11 cellular contexts compared by ENCODE assay signal in genomic region chr5:169763437-169764301, GRCh38.
DNase-seq lines count a peak whose midpoint lies in the region; ATAC-seq and TF ChIP-seq lines count a peak whose summit lies in the region.
"Had no signal": no experiment of that assay in that cellular context is flagged by ENCODE, and none has a peak within 500 bp of the region (broad histone marks: within the 10 kb centered on the region; RNA-seq: fewer than 3 reads in every experiment).

No MANE protein-coding gene starts in this region.

- DNase-seq in CD4-positive, CD25-positive, alpha-beta regulatory T cell = no peak
- DNase-seq in RPMI7951 (ENCODE audit: low read depth) (peak; percentile 59), OCI-M2 (lab: John Stamatoyannopoulos, UW; ENCODE audit: unreplicated experiment) (no peak), HUDEP-2 (lab: John Stamatoyannopoulos, UW; ENCODE audit: unreplicated experiment in 76 of 76) (no peak), Calu3 (no peak), kidney glomerular epithelial cell (lab: John Stamatoyannopoulos, UW) (no peak)
- DNase-seq: cerebellar nuclear complex had no signal

- no peaks in the 10 kb centered on the region for H3K4me1 ChIP-seq in CD4-positive, CD25-positive, alpha-beta regulatory T cell (ENCODE audit: control insufficient read depth, insufficient read depth, low read length, poor library complexity, severe bottlenecking)
- H3K4me1 ChIP-seq: prostate gland had no signal

- TF ChIP-seq CTCF in Calu3 (IDR thresholded peaks at IDR 0.05; ENCODE audit: unreplicated experiment) = no peak

- H3K9me3 Mint-ChIP-seq in CD4-positive, CD25-positive, alpha-beta regulatory T cell = peaks cover 0 to 2% (median 1%) of the 10 kb centered on the region in 7 donors
- no peaks in the 10 kb centered on the region for H3K9me3 Mint-ChIP-seq in Calu3 (ENCODE audit: low read depth, unreplicated experiment)

- no peak overlapping the region for H3K4me3 Mint-ChIP-seq in CD4-positive, CD25-positive, alpha-beta regulatory T cell
- H3K4me3 Mint-ChIP-seq in Calu3 (ENCODE audit: low read depth, unreplicated experiment) = no peak overlapping the region

- no peaks in the 10 kb centered on the region for H3K27me3 ChIP-seq in CD4-positive, CD25-positive, alpha-beta regulatory T cell (ENCODE audit: control insufficient read depth, insufficient read depth, low read length)

- H3K36me3 Mint-ChIP-seq in CD4-positive, CD25-positive, alpha-beta regulatory T cell = peaks cover 81% of the 10 kb centered on the region
- H3K36me3 Mint-ChIP-seq in Calu3 (ENCODE audit: insufficient read depth, unreplicated experiment) = no peaks in the 10 kb centered on the region

- H3K4me3 ChIP-seq in CD4-positive, CD25-positive, alpha-beta regulatory T cell (ENCODE audit: low read depth, low read length) = no peak overlapping the region
- H3K4me3 ChIP-seq: prostate gland had no signal

- CTCF ChIA-PET in Calu3 (lab: Charles Lee) = no interaction called here

- H3K9me3 ChIP-seq in CD4-positive, CD25-positive, alpha-beta regulatory T cell (ENCODE audit: control insufficient read depth in 2 of 2, low read length in 2 of 2) = no peaks in the 10 kb centered on the region
- H3K9me3 ChIP-seq: prostate gland had no signal

- BruUV-seq in Calu3 (replicated peaks; lab: Mats Ljungman, UMichigan) = no TSS peak

- H3K36me3 ChIP-seq in CD4-positive, CD25-positive, alpha-beta regulatory T cell (ENCODE audit: control insufficient read depth, insufficient read depth, low read length) = peaks cover 81% of the 10 kb centered on the region
- H3K36me3 ChIP-seq: prostate gland had no signal

- H3K27me3 Mint-ChIP-seq in CD4-positive, CD25-positive, alpha-beta regulatory T cell = no peaks in the 10 kb centered on the region
- peaks cover 89% of the 10 kb centered on the region for H3K27me3 Mint-ChIP-seq in Calu3 (ENCODE audit: unreplicated experiment)

- no peak for ATAC-seq in CD4-positive, CD25-positive, alpha-beta regulatory T cell (ENCODE audit: low read depth in 2 of 2)
- ATAC-seq in GM19351 (IDR thresholded peaks at IDR 0.05; ENCODE audit: unreplicated experiment) (peak; percentile 43), HG02973 (IDR thresholded peaks at IDR 0.05; ENCODE audit: unreplicated experiment) (peak; percentile 74)

- peaks cover 0 to 13% (median 10%) of the 10 kb centered on the region in 4 donors for H3K4me1 Mint-ChIP-seq in CD4-positive, CD25-positive, alpha-beta regulatory T cell
- H3K4me1 Mint-ChIP-seq in Calu3 (ENCODE audit: low read depth, unreplicated experiment) = no peaks in the 10 kb centered on the region

- peak overlapping the region in 2 of 3 donors; percentile 78 to 79 for H3K27ac Mint-ChIP-seq in CD4-positive, CD25-positive, alpha-beta regulatory T cell
- H3K27ac Mint-ChIP-seq in Calu3 (ENCODE audit: unreplicated experiment) = no peak overlapping the region

- H3K27ac ChIP-seq in CD4-positive, CD25-positive, alpha-beta regulatory T cell (ENCODE audit: insufficient read depth, low read length, poor library complexity, severe bottlenecking) = no peak overlapping the region
- H3K27ac ChIP-seq: C4-2B, prostate gland had no signal

- intact Hi-C loops in Calu3 (cut with micrococcal nuclease; ENCODE audit: unreplicated experiment) = no loop called here

Comparison
In these comparisons a context has a peak if more than half of its experiments do, and no peak if none do; other contexts are left out.
1. ATAC-seq: peak in GM19351 (single experiment) and HG02973 (single experiment); none in CD4-positive, CD25-positive, alpha-beta regulatory T cell (0 of 2).